ENCODE assay signal across 1 cellular context in genomic region chr17:73133911-73134649, GRCh38.
TF ChIP-seq lines count a peak whose summit lies in the region.

No MANE protein-coding gene starts in this region.

TF ChIP-seq in GM23338, 12 proteins besides CTCF, POLR2A, EP300 and RAD21 (continued from another document):
- TF ChIP-seq, protein P1, sequence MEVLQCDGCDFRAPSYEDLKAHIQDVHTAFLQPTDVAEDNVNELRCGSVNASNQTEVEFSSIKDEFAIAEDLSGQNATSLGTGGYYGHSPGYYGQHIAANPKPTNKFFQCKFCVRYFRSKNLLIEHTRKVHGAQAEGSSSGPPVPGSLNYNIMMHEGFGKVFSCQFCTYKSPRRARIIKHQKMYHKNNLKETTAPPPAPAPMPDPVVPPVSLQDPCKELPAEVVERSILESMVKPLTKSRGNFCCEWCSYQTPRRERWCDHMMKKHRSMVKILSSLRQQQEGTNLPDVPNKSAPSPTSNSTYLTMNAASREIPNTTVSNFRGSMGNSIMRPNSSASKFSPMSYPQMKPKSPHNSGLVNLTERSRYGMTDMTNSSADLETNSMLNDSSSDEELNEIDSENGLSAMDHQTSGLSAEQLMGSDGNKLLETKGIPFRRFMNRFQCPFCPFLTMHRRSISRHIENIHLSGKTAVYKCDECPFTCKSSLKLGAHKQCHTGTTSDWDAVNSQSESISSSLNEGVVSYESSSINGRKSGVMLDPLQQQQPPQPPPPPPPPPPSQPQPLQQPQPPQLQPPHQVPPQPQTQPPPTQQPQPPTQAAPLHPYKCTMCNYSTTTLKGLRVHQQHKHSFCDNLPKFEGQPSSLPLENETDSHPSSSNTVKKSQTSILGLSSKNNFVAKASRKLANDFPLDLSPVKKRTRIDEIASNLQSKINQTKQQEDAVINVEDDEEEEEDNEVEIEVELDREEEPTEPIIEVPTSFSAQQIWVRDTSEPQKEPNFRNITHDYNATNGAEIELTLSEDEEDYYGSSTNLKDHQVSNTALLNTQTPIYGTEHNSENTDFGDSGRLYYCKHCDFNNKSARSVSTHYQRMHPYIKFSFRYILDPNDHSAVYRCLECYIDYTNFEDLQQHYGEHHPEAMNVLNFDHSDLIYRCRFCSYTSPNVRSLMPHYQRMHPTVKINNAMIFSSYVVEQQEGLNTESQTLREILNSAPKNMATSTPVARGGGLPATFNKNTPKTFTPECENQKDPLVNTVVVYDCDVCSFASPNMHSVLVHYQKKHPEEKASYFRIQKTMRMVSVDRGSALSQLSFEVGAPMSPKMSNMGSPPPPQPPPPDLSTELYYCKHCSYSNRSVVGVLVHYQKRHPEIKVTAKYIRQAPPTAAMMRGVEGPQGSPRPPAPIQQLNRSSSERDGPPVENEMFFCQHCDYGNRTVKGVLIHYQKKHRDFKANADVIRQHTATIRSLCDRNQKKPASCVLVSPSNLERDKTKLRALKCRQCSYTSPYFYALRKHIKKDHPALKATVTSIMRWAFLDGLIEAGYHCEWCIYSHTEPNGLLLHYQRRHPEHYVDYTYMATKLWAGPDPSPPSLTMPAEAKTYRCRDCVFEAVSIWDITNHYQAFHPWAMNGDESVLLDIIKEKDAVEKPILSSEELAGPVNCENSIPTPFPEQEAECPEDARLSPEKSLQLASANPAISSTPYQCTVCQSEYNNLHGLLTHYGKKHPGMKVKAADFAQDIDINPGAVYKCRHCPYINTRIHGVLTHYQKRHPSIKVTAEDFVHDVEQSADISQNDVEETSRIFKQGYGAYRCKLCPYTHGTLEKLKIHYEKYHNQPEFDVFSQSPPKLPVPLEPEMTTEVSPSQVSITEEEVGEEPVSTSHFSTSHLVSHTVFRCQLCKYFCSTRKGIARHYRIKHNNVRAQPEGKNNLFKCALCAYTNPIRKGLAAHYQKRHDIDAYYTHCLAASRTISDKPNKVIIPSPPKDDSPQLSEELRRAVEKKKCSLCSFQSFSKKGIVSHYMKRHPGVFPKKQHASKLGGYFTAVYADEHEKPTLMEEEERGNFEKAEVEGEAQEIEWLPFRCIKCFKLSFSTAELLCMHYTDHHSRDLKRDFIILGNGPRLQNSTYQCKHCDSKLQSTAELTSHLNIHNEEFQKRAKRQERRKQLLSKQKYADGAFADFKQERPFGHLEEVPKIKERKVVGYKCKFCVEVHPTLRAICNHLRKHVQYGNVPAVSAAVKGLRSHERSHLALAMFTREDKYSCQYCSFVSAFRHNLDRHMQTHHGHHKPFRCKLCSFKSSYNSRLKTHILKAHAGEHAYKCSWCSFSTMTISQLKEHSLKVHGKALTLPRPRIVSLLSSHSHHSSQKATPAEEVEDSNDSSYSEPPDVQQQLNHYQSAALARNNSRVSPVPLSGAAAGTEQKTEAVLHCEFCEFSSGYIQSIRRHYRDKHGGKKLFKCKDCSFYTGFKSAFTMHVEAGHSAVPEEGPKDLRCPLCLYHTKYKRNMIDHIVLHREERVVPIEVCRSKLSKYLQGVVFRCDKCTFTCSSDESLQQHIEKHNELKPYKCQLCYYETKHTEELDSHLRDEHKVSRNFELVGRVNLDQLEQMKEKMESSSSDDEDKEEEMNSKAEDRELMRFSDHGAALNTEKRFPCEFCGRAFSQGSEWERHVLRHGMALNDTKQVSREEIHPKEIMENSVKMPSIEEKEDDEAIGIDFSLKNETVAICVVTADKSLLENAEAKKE (CRISPR knock-in tag; IDR thresholded peaks at IDR 0.05): no peak
- TF ChIP-seq, protein P2, sequence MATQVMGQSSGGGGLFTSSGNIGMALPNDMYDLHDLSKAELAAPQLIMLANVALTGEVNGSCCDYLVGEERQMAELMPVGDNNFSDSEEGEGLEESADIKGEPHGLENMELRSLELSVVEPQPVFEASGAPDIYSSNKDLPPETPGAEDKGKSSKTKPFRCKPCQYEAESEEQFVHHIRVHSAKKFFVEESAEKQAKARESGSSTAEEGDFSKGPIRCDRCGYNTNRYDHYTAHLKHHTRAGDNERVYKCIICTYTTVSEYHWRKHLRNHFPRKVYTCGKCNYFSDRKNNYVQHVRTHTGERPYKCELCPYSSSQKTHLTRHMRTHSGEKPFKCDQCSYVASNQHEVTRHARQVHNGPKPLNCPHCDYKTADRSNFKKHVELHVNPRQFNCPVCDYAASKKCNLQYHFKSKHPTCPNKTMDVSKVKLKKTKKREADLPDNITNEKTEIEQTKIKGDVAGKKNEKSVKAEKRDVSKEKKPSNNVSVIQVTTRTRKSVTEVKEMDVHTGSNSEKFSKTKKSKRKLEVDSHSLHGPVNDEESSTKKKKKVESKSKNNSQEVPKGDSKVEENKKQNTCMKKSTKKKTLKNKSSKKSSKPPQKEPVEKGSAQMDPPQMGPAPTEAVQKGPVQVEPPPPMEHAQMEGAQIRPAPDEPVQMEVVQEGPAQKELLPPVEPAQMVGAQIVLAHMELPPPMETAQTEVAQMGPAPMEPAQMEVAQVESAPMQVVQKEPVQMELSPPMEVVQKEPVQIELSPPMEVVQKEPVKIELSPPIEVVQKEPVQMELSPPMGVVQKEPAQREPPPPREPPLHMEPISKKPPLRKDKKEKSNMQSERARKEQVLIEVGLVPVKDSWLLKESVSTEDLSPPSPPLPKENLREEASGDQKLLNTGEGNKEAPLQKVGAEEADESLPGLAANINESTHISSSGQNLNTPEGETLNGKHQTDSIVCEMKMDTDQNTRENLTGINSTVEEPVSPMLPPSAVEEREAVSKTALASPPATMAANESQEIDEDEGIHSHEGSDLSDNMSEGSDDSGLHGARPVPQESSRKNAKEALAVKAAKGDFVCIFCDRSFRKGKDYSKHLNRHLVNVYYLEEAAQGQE (IDR thresholded peaks at IDR 0.05; ENCODE audit: unreplicated experiment): no peak
- TF ChIP-seq EZH2phosphoT487 (IDR thresholded peaks at IDR 0.05; ENCODE audit: unreplicated experiment): no peak
- TF ChIP-seq STAT1 (IDR thresholded peaks at IDR 0.05; ENCODE audit: unreplicated experiment): no peak
- no peak for TF ChIP-seq ETS1 (IDR thresholded peaks at IDR 0.05)
- no peak for TF ChIP-seq CREB1 (CRISPR knock-in tag; IDR thresholded peaks at IDR 0.05; ENCODE audit: low read depth)
- TF ChIP-seq JUNB (IDR thresholded peaks at IDR 0.05; ENCODE audit: unreplicated experiment): no peak
